In genomic region chr10:97632949-97633884, GRCh38 we compare ENCODE assay signal across 1 cellular context.
A peak's percentile ranks its signal among the peaks of the same experiment; 100 is the strongest.
TF ChIP-seq lines count a peak whose summit lies in the region.

Gene MORN4, minus strand, starts transcription at chr10:97633500. Its CDS starts 13,847 bp downstream, at chr10:97619653.

TF ChIP-seq in WTC11, 78 proteins besides CTCF, POLR2A, EP300 and RAD21 (continued from another document):
- TF ChIP-seq FOXP4 (CRISPR knock-in tag; IDR thresholded peaks at IDR 0.05) (0 out of 2 replicates have a peak, but pooled peaks have one; percentile 41), JAZF1 (CRISPR knock-in tag; IDR thresholded peaks at IDR 0.05) (no peak), ATF6 (CRISPR knock-in tag; IDR thresholded peaks at IDR 0.05) (no peak), CREB1 (CRISPR knock-in tag; IDR thresholded peaks at IDR 0.05) (no peak), OVOL2 (CRISPR knock-in tag; IDR thresholded peaks at IDR 0.05; ENCODE audit: borderline replicate concordance) (no peak), ELF4 (CRISPR knock-in tag; IDR thresholded peaks at IDR 0.05; ENCODE audit: low read depth) (no peak), USF2 (CRISPR knock-in tag; IDR thresholded peaks at IDR 0.05) (peak; percentile 45), CBFB (CRISPR knock-in tag; IDR thresholded peaks at IDR 0.05; ENCODE audit: low read depth) (no peak), IRF2 (CRISPR knock-in tag; IDR thresholded peaks at IDR 0.05; ENCODE audit: borderline replicate concordance, low read depth) (no peak), ZBTB43 (CRISPR knock-in tag; IDR thresholded peaks at IDR 0.05) (no peak), NR2C2 (CRISPR knock-in tag; IDR thresholded peaks at IDR 0.05) (no peak), ZNF512 (CRISPR knock-in tag; IDR thresholded peaks at IDR 0.05; ENCODE audit: borderline replicate concordance) (no peak), ZBTB21 (CRISPR knock-in tag; IDR thresholded peaks at IDR 0.05; ENCODE audit: borderline replicate concordance) (0 out of 2 replicates have a peak, but pooled peaks have one; percentile 44)
